Comparison of ENCODE assay signal across 14 cellular contexts in genomic region chr2:86226069-86226468, GRCh38. TPM values are rescaled to one million over a fixed set of nuclear protein-coding genes. Genes with fewer than 3 reads are reported as not detected.
DNase-seq lines count a peak whose midpoint lies in the region; ATAC-seq and TF ChIP-seq lines count a peak whose summit lies in the region.
"Had no signal": no experiment of that assay in that cellular context is flagged by ENCODE, and none has a peak within 500 bp of the region (broad histone marks: within the 10 kb centered on the region; RNA-seq: fewer than 3 reads in every experiment).

No MANE protein-coding gene starts in this region.

- no peak overlapping the region for H3K4me3 Mint-ChIP-seq in activated T-helper 2 cell treated with anti-CD3 and anti-CD28 coated beads, Interferon-gamma antibody, Interleukin-2, Interleukin-4, amounts not matched to agents 10 μg/mL and 5 μg/mL and 100 μg/mL, durations not matched to agents 14 hours and 24 hours and 36 hours (ENCODE audit: low read depth)
- no peak overlapping the region for H3K4me3 Mint-ChIP-seq in stimulated activated memory B cell treated with anti-CD40 and anti-IgM and Interleukin-4, amounts not matched to agents 10 μg/mL and 1 μg/mL and 100 μg/mL, for 72 hours
- H3K4me3 Mint-ChIP-seq: activated naive CD4-positive, alpha-beta T cell treated with anti-CD3 and anti-CD28 coated beads, Interleukin-2, amount 50 U/mL, for 24 hours; stimulated activated naive CD8-positive, alpha-beta T cell treated with anti-CD3 and anti-CD28 coated beads, Interleukin-15, Interleukin-2, amounts not matched to agents 100 ng/mL and 50 ng/mL, for 24 hours had no signal

- DNase-seq in GM10248 (ENCODE audit: extremely low spot score): peak; percentile 38
- peak; percentile 53 to 61 for DNase-seq in Kasumi-1 (lab: John Stamatoyannopoulos, UW)
- DNase-seq in activated T-helper 2 cell treated with anti-CD3 and anti-CD28 coated beads, Interferon-gamma antibody, Interleukin-2, Interleukin-4, amounts not matched to agents 10 μg/mL and 5 μg/mL and 100 μg/mL, durations not matched to agents 14 hours and 24 hours and 36 hours (ENCODE audit: low spot score): no peak
- DNase-seq in hippocampal formation (lab: John Stamatoyannopoulos, UW): no peak
- no peak for DNase-seq in G401 (ENCODE audit: low spot score)
- DNase-seq: BE2C; effector CD8-positive, alpha-beta T cell; NCI-H1048; NCI-H774; pancreas had no signal

- no peak for TF ChIP-seq CTCF in GM10248 (IDR thresholded peaks at IDR 0.05; ENCODE audit: control extremely low read depth, extremely low read depth, low read depth, missing control alignments)

- H3K27ac Mint-ChIP-seq in activated T-helper 2 cell treated with anti-CD3 and anti-CD28 coated beads, Interferon-gamma antibody, Interleukin-2, Interleukin-4, amounts not matched to agents 10 μg/mL and 5 μg/mL and 100 μg/mL, durations not matched to agents 14 hours and 24 hours and 36 hours: peak overlapping the region; percentile 30
- peak overlapping the region; percentile 3 for H3K27ac Mint-ChIP-seq in stimulated activated memory B cell treated with anti-CD40 and anti-IgM and Interleukin-4, amounts not matched to agents 10 μg/mL and 1 μg/mL and 100 μg/mL, for 72 hours
- H3K27ac Mint-ChIP-seq: stimulated activated naive CD8-positive, alpha-beta T cell treated with anti-CD3 and anti-CD28 coated beads, Interleukin-15, Interleukin-2, amounts not matched to agents 100 ng/mL and 50 ng/mL, for 24 hours had no signal

- no peaks in the 10 kb centered on the region for H3K27me3 Mint-ChIP-seq in activated T-helper 2 cell treated with anti-CD3 and anti-CD28 coated beads, Interferon-gamma antibody, Interleukin-2, Interleukin-4, amounts not matched to agents 10 μg/mL and 5 μg/mL and 100 μg/mL, durations not matched to agents 14 hours and 24 hours and 36 hours (ENCODE audit: low read depth)
- no peaks in the 10 kb centered on the region for H3K27me3 Mint-ChIP-seq in stimulated activated memory B cell treated with anti-CD40 and anti-IgM and Interleukin-4, amounts not matched to agents 10 μg/mL and 1 μg/mL and 100 μg/mL, for 72 hours
- H3K27me3 Mint-ChIP-seq: activated naive CD4-positive, alpha-beta T cell treated with anti-CD3 and anti-CD28 coated beads, Interleukin-2, amount 50 U/mL, for 24 hours; stimulated activated naive CD8-positive, alpha-beta T cell treated with anti-CD3 and anti-CD28 coated beads, Interleukin-15, Interleukin-2, amounts not matched to agents 100 ng/mL and 50 ng/mL, for 24 hours had no signal

- H3K9me3 Mint-ChIP-seq in activated T-helper 2 cell treated with anti-CD3 and anti-CD28 coated beads, Interferon-gamma antibody, Interleukin-2, Interleukin-4, amounts not matched to agents 10 μg/mL and 5 μg/mL and 100 μg/mL, durations not matched to agents 14 hours and 24 hours and 36 hours: no peaks in the 10 kb centered on the region
- no peaks in the 10 kb centered on the region for H3K9me3 Mint-ChIP-seq in stimulated activated memory B cell treated with anti-CD40 and anti-IgM and Interleukin-4, amounts not matched to agents 10 μg/mL and 1 μg/mL and 100 μg/mL, for 72 hours
- H3K9me3 Mint-ChIP-seq: activated naive CD4-positive, alpha-beta T cell treated with anti-CD3 and anti-CD28 coated beads, Interleukin-2, amount 50 U/mL, for 24 hours; stimulated activated naive CD8-positive, alpha-beta T cell treated with anti-CD3 and anti-CD28 coated beads, Interleukin-15, Interleukin-2, amounts not matched to agents 100 ng/mL and 50 ng/mL, for 24 hours had no signal

- peaks cover 11% of the 10 kb centered on the region for H3K4me1 Mint-ChIP-seq in activated T-helper 2 cell treated with anti-CD3 and anti-CD28 coated beads, Interferon-gamma antibody, Interleukin-2, Interleukin-4, amounts not matched to agents 10 μg/mL and 5 μg/mL and 100 μg/mL, durations not matched to agents 14 hours and 24 hours and 36 hours (ENCODE audit: low read depth)
- H3K4me1 Mint-ChIP-seq in stimulated activated memory B cell treated with anti-CD40 and anti-IgM and Interleukin-4, amounts not matched to agents 10 μg/mL and 1 μg/mL and 100 μg/mL, for 72 hours: peaks cover 34% of the 10 kb centered on the region

- POLR2A ChIA-PET in GM10248 (lab: Yijun Ruan, JAX): interaction anchor here (0.7 kb wide), 1 partner anchor 11 kb away, joined by 6 read pairs; no protein-coding TSS in a partner anchor

- intact Hi-C loops in activated T-helper 2 cell treated with anti-CD3 and anti-CD28 coated beads, Interferon-gamma antibody, Interleukin-2, Interleukin-4, amounts not matched to agents 10 μg/mL and 5 μg/mL and 100 μg/mL, durations not matched to agents 14 hours and 24 hours and 36 hours (cut with micrococcal nuclease): no loop called here

- no peaks in the 10 kb centered on the region for H3K36me3 Mint-ChIP-seq in activated T-helper 2 cell treated with anti-CD3 and anti-CD28 coated beads, Interferon-gamma antibody, Interleukin-2, Interleukin-4, amounts not matched to agents 10 μg/mL and 5 μg/mL and 100 μg/mL, durations not matched to agents 14 hours and 24 hours and 36 hours (ENCODE audit: low read depth)
- no peaks in the 10 kb centered on the region for H3K36me3 Mint-ChIP-seq in stimulated activated memory B cell treated with anti-CD40 and anti-IgM and Interleukin-4, amounts not matched to agents 10 μg/mL and 1 μg/mL and 100 μg/mL, for 72 hours
- H3K36me3 Mint-ChIP-seq: activated naive CD4-positive, alpha-beta T cell treated with anti-CD3 and anti-CD28 coated beads, Interleukin-2, amount 50 U/mL, for 24 hours had no signal

- peak; percentile 49 for ATAC-seq in stimulated activated memory B cell treated with anti-CD40 and anti-IgM and Interleukin-4, amounts not matched to agents 10 μg/mL and 1 μg/mL and 100 μg/mL, for 72 hours
- no peak for ATAC-seq in HG03097 (IDR thresholded peaks at IDR 0.05; ENCODE audit: low FRiP score, unreplicated experiment)

- CTCF ChIA-PET in GM10248 (lab: Yijun Ruan, JAX): interaction anchor here (1.0 to 6.4 kb wide), 8 partner anchors 11 to 146 kb away, joined by 3 to 50 read pairs (median 5); no protein-coding TSS in a partner anchor

- in situ Hi-C loops in G401 (cut with HindIII; ENCODE audit: low sequenced_read_pairs): no loop called here

RNA-seq across cellular contexts. Expression of gene MRPL35, which starts 26.8 kb away (rescaled TPM):
- 59.8 and 62.9 TPM in 2 replicates for total RNA-seq in activated T-helper 2 cell treated with anti-CD3 and anti-CD28 coated beads, Interferon-gamma antibody, Interleukin-2, Interleukin-4, amounts not matched to agents 10 μg/mL and 5 μg/mL and 100 μg/mL, durations not matched to agents 14 hours and 24 hours and 36 hours
- 82.6 and 91.3 TPM in 2 replicates for total RNA-seq in G401 (2014; rRNA removed; shearing (Covaris generic))

RNA-seq across cellular contexts. Expression of gene IMMT, which starts 30.8 kb away (rescaled TPM):
- total RNA-seq in activated T-helper 2 cell treated with anti-CD3 and anti-CD28 coated beads, Interferon-gamma antibody, Interleukin-2, Interleukin-4, amounts not matched to agents 10 μg/mL and 5 μg/mL and 100 μg/mL, durations not matched to agents 14 hours and 24 hours and 36 hours: 160 and 180 TPM in 2 replicates
- 85.7 and 113 TPM in 2 replicates for total RNA-seq in G401 (2014; rRNA removed; shearing (Covaris generic))

Comparison
In these comparisons a context has a peak if more than half of its experiments do, and no peak if none do; other contexts are left out.
1. DNase-seq: peak in GM10248 (single experiment) and Kasumi-1 (2 of 2); none in activated T-helper 2 cell treated with anti-CD3 and anti-CD28 coated beads, Interferon-gamma antibody, Interleukin-2, Interleukin-4, amounts not matched to agents 10 μg/mL and 5 μg/mL and 100 μg/mL, durations not matched to agents 14 hours and 24 hours and 36 hours (single experiment), hippocampal formation (0 of 2) and G401 (single experiment).